In genomic region chr17:4048218-4048617, GRCh38 we compare ENCODE assay signal across 22 cellular contexts.
"Had no signal": no experiment of that assay in that cellular context is flagged by ENCODE, and none has a peak within 500 bp of the region (broad histone marks: within the 10 kb centered on the region; RNA-seq: fewer than 3 reads in every experiment).

No MANE protein-coding gene starts in this region.

- H3K4me3 ChIP-seq: colonic mucosa, hepatocyte, lung, spleen, testis, tibial nerve, upper lobe of right lung had no signal

- H3K27ac Mint-ChIP-seq: stimulated activated naive B cell treated with anti-CD40 and anti-IgM and Interleukin-4, amounts not matched to agents 10 μg/mL and 1 μg/mL and 100 μg/mL, for 72 hours had no signal

- H3K4me2 ChIP-seq: hepatocyte had no signal

- H3K9me3 ChIP-seq: colonic mucosa, neutrophil, spleen, testis, tibial nerve, upper lobe of right lung had no signal

- DNase-seq: colonic mucosa; dermis blood vessel endothelial cell; erythroblast; foreskin melanocyte; left colon; left ventricle myocardium superior; naive thymus-derived CD8-positive, alpha-beta T cell; posterior cingulate gyrus; spleen; stimulated activated CD4-positive, alpha-beta T cell treated with anti-CD3 and anti-CD28 coated beads, Interleukin-15, amount 100 ng/mL, for 24 hours; stimulated activated CD4-positive, alpha-beta T cell treated with anti-CD3 and anti-CD28 coated beads, Interleukin-1b, Interleukin-23, amount 100 ng/mL, for 48 hours; stimulated activated CD4-positive, alpha-beta T cell treated with anti-CD3 and anti-CD28 coated beads, Interleukin-4, amount 100 ng/mL, for 24 hours; stimulated activated naive B cell treated with anti-CD40 and anti-IgM and Interleukin-4, amounts not matched to agents 10 μg/mL and 1 μg/mL and 100 μg/mL, for 72 hours; stimulated activated naive CD8-positive, alpha-beta T cell treated with anti-CD3 and anti-CD28 coated beads, Interleukin-15, amount 100 ng/mL, for 72 hours; testis; upper lobe of right lung had no signal

- H3K4me1 ChIP-seq: colonic mucosa, testis, tibial nerve, upper lobe of right lung had no signal

- H3K4me3 Mint-ChIP-seq: naive thymus-derived CD8-positive, alpha-beta T cell; stimulated activated naive B cell treated with anti-CD40 and anti-IgM and Interleukin-4, amounts not matched to agents 10 μg/mL and 1 μg/mL and 100 μg/mL, for 72 hours; stimulated activated naive CD8-positive, alpha-beta T cell treated with anti-CD3 and anti-CD28 coated beads, Interleukin-15, amount 100 ng/mL, for 72 hours had no signal

- H3K27me3 Mint-ChIP-seq: naive thymus-derived CD8-positive, alpha-beta T cell; stimulated activated naive B cell treated with anti-CD40 and anti-IgM and Interleukin-4, amounts not matched to agents 10 μg/mL and 1 μg/mL and 100 μg/mL, for 72 hours; stimulated activated naive CD8-positive, alpha-beta T cell treated with anti-CD3 and anti-CD28 coated beads, Interleukin-15, amount 100 ng/mL, for 72 hours had no signal

- H3K79me2 ChIP-seq: hepatocyte had no signal

- H3K27me3 ChIP-seq: colonic mucosa, hepatocyte, neutrophil, spleen, testis, tibial nerve, upper lobe of right lung had no signal

- FAIRE-seq: endothelial cell of umbilical vein had no signal

- H2AFZ ChIP-seq: hepatocyte had no signal

- H3K9me3 Mint-ChIP-seq: naive thymus-derived CD8-positive, alpha-beta T cell had no signal

- H3K27ac ChIP-seq: colonic mucosa, hepatocyte, neutrophil, spleen, testis, upper lobe of right lung had no signal

- ATAC-seq: left colon; left ventricle myocardium superior; naive thymus-derived CD8-positive, alpha-beta T cell; sciatic nerve; stimulated activated naive B cell treated with anti-CD40 and anti-IgM and Interleukin-4, amounts not matched to agents 10 μg/mL and 1 μg/mL and 100 μg/mL, for 72 hours; stimulated activated naive CD8-positive, alpha-beta T cell treated with anti-CD3 and anti-CD28 coated beads, Interleukin-15, amount 100 ng/mL, for 72 hours; upper lobe of right lung had no signal
